In the genomic region with DNA sequence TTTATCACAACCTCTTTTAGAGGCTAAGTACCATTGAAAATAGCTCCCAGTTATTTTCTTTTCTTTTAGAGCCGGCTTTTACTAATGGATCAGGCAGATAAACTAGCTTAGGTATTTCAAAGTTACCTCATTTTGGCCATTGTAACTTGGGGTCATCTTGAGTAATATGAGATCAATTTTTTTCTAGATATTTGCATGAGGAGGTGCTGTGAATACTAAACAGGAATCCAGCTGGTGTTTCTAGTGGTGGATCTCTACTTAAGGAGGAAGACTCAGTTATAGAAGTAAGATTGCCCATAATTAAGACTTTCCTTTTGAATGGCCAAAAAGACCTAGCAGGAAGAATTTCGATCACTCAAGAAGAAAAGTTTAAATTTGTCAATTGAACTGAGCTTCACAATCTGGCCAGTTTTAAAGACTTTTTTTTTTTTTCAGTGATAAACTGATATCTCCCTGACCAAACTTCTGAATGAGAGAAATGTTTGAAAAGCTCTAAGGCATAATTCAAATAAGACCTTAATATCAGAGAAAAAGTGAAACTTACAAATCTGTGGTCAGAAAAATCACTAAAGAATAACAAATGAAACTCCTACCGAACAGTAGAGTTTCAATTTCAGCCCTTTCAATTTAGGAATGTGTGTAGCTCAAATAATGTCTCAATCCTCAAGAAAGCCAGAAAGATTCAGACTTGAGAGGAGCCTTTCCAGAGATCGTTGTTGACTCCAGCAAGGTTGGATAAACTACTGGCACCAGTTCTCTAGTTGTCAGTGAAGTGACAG, we compare ENCODE assay signal across 11 cellular contexts.
"Had no signal": no experiment of that assay in that cellular context is flagged by ENCODE, and none has a peak within 500 bp of the region (broad histone marks: within the 10 kb centered on the region; RNA-seq: fewer than 3 reads in every experiment).

No MANE protein-coding gene starts in this region.

- H3K27ac ChIP-seq: cardiac muscle cell, gastroesophageal sphincter, lower lobe of right lung, skin epidermis, tibial artery, vagina had no signal

- ATAC-seq: gastroesophageal sphincter; lower lobe of right lung; naive thymus-derived CD4-positive, alpha-beta T cell had no signal

- H3K36me3 ChIP-seq: cardiac muscle cell, gastroesophageal sphincter, lower lobe of right lung, tibial artery, vagina had no signal

- DNase-seq: activated B cell treated with CpG ODN at 0.5 μM for 24 hours; activated CD4-positive, alpha-beta T cell treated with anti-CD3 and anti-CD28 coated beads, Interleukin-2, amount 10 ng/mL, durations not matched to agents 24 days and 14 days; activated naive CD4-positive, alpha-beta T cell treated with anti-CD3 and anti-CD28 coated beads, Interleukin-2, amount 10 ng/mL, durations not matched to agents 7 days and 5 days; lower lobe of right lung; naive thymus-derived CD4-positive, alpha-beta T cell; retina; tibial artery had no signal

- H3K4me3 ChIP-seq: cardiac muscle cell, gastroesophageal sphincter, lower lobe of right lung, skin epidermis, tibial artery, vagina had no signal

- H3K4me1 ChIP-seq: gastroesophageal sphincter, lower lobe of right lung, tibial artery, vagina had no signal

- H3K27me3 ChIP-seq: cardiac muscle cell, gastroesophageal sphincter, tibial artery, vagina had no signal

- H3K9me3 ChIP-seq: gastroesophageal sphincter, lower lobe of right lung, tibial artery, vagina had no signal
